In the genomic region with DNA sequence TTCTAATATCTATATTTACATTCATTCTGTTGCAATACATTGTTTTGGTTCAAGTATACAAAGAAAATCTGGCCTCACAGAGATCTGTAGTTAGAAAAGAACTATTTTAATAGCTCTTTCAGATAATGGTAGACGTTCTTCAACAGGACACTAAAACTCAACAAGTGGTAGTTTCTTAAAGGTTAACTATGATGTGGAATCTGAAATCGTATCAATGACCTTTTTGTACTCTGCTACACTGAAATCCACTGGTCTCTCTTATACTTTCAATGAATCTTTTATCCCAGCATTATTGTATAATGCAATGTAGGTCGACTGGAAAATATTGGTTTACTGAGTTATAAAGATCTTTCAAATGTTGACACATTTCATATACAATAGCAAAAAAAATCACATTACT, we compare ENCODE assay signal across 1 cellular context.
TF ChIP-seq lines count a peak whose summit lies in the region.

No MANE protein-coding gene starts in this region.

TF ChIP-seq in A549, 52 proteins besides CTCF, POLR2A, EP300 and RAD21 (continued from another document):
- TF ChIP-seq, protein P1, sequence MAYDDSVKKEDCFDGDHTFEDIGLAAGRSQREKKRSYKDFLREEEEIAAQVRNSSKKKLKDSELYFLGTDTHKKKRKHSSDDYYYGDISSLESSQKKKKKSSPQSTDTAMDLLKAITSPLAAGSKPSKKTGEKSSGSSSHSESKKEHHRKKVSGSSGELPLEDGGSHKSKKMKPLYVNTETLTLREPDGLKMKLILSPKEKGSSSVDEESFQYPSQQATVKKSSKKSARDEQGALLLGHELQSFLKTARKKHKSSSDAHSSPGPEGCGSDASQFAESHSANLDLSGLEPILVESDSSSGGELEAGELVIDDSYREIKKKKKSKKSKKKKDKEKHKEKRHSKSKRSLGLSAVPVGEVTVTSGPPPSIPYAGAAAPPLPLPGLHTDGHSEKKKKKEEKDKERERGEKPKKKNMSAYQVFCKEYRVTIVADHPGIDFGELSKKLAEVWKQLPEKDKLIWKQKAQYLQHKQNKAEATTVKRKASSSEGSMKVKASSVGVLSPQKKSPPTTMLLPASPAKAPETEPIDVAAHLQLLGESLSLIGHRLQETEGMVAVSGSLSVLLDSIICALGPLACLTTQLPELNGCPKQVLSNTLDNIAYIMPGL (CRISPR knock-in tag; IDR thresholded peaks at IDR 0.05; ENCODE audit: borderline replicate concordance): no peak
- TF ChIP-seq, protein P2, sequence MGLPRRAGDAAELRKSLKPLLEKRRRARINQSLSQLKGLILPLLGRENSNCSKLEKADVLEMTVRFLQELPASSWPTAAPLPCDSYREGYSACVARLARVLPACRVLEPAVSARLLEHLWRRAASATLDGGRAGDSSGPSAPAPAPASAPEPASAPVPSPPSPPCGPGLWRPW (IDR thresholded peaks at IDR 0.05): no peak
- no peak for TF ChIP-seq NFE2L2 (conservative IDR thresholded peaks at IDR 0.05; ENCODE audit: low read length)
